18 cellular contexts compared by ENCODE assay signal in the genomic region with DNA sequence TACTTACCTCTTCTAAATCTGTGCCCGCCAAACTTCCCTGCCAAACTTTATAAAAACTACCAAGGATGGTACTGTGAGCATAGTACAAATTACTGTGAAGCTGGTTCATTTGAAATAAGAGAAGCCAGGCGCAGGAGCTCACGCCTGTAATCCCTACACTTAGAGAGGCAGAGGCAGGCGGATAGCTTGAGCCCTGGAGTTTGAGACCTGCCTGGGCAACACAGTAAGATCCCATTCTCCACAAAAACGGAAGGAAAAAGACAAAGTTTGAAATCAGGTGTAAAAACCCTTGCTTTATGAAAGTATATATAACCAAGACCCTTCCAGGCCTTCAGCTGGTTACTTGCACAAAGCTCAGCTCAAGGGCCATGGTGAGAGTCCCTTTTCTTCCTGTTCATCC. TPM values are rescaled to one million over a fixed set of nuclear protein-coding genes. Genes with fewer than 3 reads are reported as not detected.
DNase-seq lines count a peak whose midpoint lies in the region; ATAC-seq and TF ChIP-seq lines count a peak whose summit lies in the region.
"Had no signal": no experiment of that assay in that cellular context is flagged by ENCODE, and none has a peak within 500 bp of the region (broad histone marks: within the 10 kb centered on the region; RNA-seq: fewer than 3 reads in every experiment).

No MANE protein-coding gene starts in this region.

- intact Hi-C loops in MCF 10A (cut with micrococcal nuclease) (loop anchor here (5.0 kb wide), 1 partner anchor 147 kb away; the partner anchor contains the start of gene SAP130), breast epithelium (cut with DNase I; ENCODE audit: low total_unique reads) (no loop called here), esophagus muscularis mucosa (cut with DNase I) (loop anchor here (10.0 kb wide), 1 partner anchor 215 kb away; the partner anchor contains the start of gene UGGT1)
- intact Hi-C loops in CD4-positive, alpha-beta memory T cell (cut with micrococcal nuclease): loop anchor here (5.0 kb wide), 1 partner anchor 352 kb away; no protein-coding TSS in a partner anchor

- no peaks in the 10 kb centered on the region for H3K9me3 Mint-ChIP-seq in MCF 10A (ENCODE audit: unreplicated experiment)
- H3K9me3 Mint-ChIP-seq in CD4-positive, alpha-beta memory T cell: peaks cover 0 to under 1% (median 0%) of the 10 kb centered on the region in 8 donors
- H3K9me3 Mint-ChIP-seq in WTC11: no peaks in the 10 kb centered on the region
- no peaks in the 10 kb centered on the region for H3K9me3 Mint-ChIP-seq in neural crest cell
- H3K9me3 Mint-ChIP-seq: CD8-positive, alpha-beta memory T cell; H9; HFFc6 had no signal

- no peak for DNase-seq in MCF 10A (ENCODE audit: unreplicated experiment)
- DNase-seq in breast epithelium (ENCODE audit: low spot score in 2 of 2): no peak
- DNase-seq in CD4-positive, alpha-beta memory T cell: no peak
- no peak for DNase-seq in WTC11 (ENCODE audit: low spot score)
- DNase-seq in neural crest cell (ENCODE audit: low read depth, low spot score): no peak
- DNase-seq in esophagus muscularis mucosa (ENCODE audit: extremely low spot score): no peak
- DNase-seq in H4 (ENCODE audit: low spot score): no peak
- no peak for DNase-seq in NCI-H2227 treated with DMSO at 0.1 percent for 48 hours (lab: John Stamatoyannopoulos, UW)
- DNase-seq: C1 segment of cervical spinal cord; CD8-positive, alpha-beta memory T cell; DMS 273 treated with DMSO at 0.1 percent for 48 hours; DMS79; EL; GDM1; GM23248; H9; HFFc6 had no signal

- TF ChIP-seq POLR2A in breast epithelium (IDR thresholded peaks at IDR 0.05): no peak
- no peak for TF ChIP-seq POLR2A in esophagus muscularis mucosa (IDR thresholded peaks at IDR 0.05; ENCODE audit: low read depth)

- CTCF ChIA-PET in MCF 10A (lab: Yijun Ruan, JAX) (interaction anchor here (0.6 to 0.7 kb wide), 2 partner anchors 12 to 207 kb away, joined by 3 read pairs; no protein-coding TSS in a partner anchor), WTC11 (lab: Charles Lee) (no interaction called here)
- CTCF ChIA-PET in CD4-positive, alpha-beta memory T cell (lab: Charles Lee; ENCODE audit: partially characterized antibody): interaction anchor here (1.0 kb wide), 1 partner anchor 22 kb away, joined by 3 read pairs; the partner anchor contains the start of gene POLR2D

- no peaks in the 10 kb centered on the region for H3K4me1 ChIP-seq in breast epithelium
- H3K4me1 ChIP-seq in CD4-positive, alpha-beta memory T cell (ENCODE audit: insufficient read depth, low read length): peaks cover 19% of the 10 kb centered on the region
- H3K4me1 ChIP-seq in esophagus muscularis mucosa: peaks cover 37 to 93% (median 73%) of the 10 kb centered on the region in 4 donors

- H3K9me3 ChIP-seq in breast epithelium (no peaks in the 10 kb centered on the region), esophagus muscularis mucosa (no peaks in the 10 kb centered on the region)
- H3K9me3 ChIP-seq in CD4-positive, alpha-beta memory T cell (ENCODE audit: control insufficient read depth in 1 of 2, low read length in 2 of 2): no peaks in the 10 kb centered on the region

- H3K27ac Mint-ChIP-seq in MCF 10A (ENCODE audit: low read depth, unreplicated experiment) (peak overlapping the region; percentile 16), WTC11 (no peak overlapping the region), neural crest cell (ENCODE audit: unreplicated experiment) (peak overlapping the region; percentile 21)
- peak overlapping the region in 4 of 7 donors; percentile 12 to 80 (median 47) for H3K27ac Mint-ChIP-seq in CD4-positive, alpha-beta memory T cell
- H3K27ac Mint-ChIP-seq: HFFc6 had no signal

- TF ChIP-seq EP300 in esophagus muscularis mucosa (IDR thresholded peaks at IDR 0.05): no peak

- ATAC-seq in WTC11: no peak
- ATAC-seq: GM12878 had no signal

- WGBS in esophagus muscularis mucosa: 93% methylated on average over 5 of the region's 5 CpGs

- H3K27me3 ChIP-seq in breast epithelium (no peaks in the 10 kb centered on the region), esophagus muscularis mucosa (no peaks in the 10 kb centered on the region)
- no peaks in the 10 kb centered on the region for H3K27me3 ChIP-seq in CD4-positive, alpha-beta memory T cell (ENCODE audit: insufficient read depth, low read length)

- H3K27me3 Mint-ChIP-seq in MCF 10A (ENCODE audit: insufficient read depth, unreplicated experiment) (no peaks in the 10 kb centered on the region), WTC11 (ENCODE audit: low read depth) (no peaks in the 10 kb centered on the region), neural crest cell (ENCODE audit: low read depth) (no peaks in the 10 kb centered on the region)
- H3K27me3 Mint-ChIP-seq in CD4-positive, alpha-beta memory T cell: no peaks in the 10 kb centered on the region
- H3K27me3 Mint-ChIP-seq: CD8-positive, alpha-beta memory T cell had no signal

- H3K27ac ChIP-seq in breast epithelium: no peak overlapping the region
- no peak overlapping the region for H3K27ac ChIP-seq in CD4-positive, alpha-beta memory T cell (ENCODE audit: low read depth, low read length)
- H3K27ac ChIP-seq in esophagus muscularis mucosa (replicated peaks in 1 of 4): no peak overlapping the region
- H3K27ac ChIP-seq: GM23248 had no signal

- TF ChIP-seq CTCF in MCF 10A (IDR thresholded peaks at IDR 0.05; ENCODE audit: unreplicated experiment): no peak
- no peak for TF ChIP-seq CTCF in breast epithelium (IDR thresholded peaks at IDR 0.05)
- TF ChIP-seq CTCF in WTC11 (IDR thresholded peaks at IDR 0.05): no peak
- TF ChIP-seq CTCF in neural crest cell (conservative IDR thresholded peaks at IDR 0.05): no peak
- TF ChIP-seq CTCF in esophagus muscularis mucosa (IDR thresholded peaks at IDR 0.05): no peak

- H3K4me1 Mint-ChIP-seq in MCF 10A (ENCODE audit: insufficient read depth, unreplicated experiment) (peaks cover 12% of the 10 kb centered on the region), WTC11 (peaks cover 20% of the 10 kb centered on the region), neural crest cell (peaks cover 26% of the 10 kb centered on the region)
- peaks cover 47 to 86% (median 68%) of the 10 kb centered on the region in 4 donors for H3K4me1 Mint-ChIP-seq in CD4-positive, alpha-beta memory T cell

- H3K4me3 ChIP-seq in breast epithelium (no peak overlapping the region), esophagus muscularis mucosa (no peak overlapping the region)
- H3K4me3 ChIP-seq in CD4-positive, alpha-beta memory T cell (ENCODE audit: low read length in 2 of 2): no peak overlapping the region
- H3K4me3 ChIP-seq: GM12878, GM23248 had no signal

- BruUV-seq in MCF 10A (replicated peaks; lab: Mats Ljungman, UMichigan): no TSS peak

- H3K36me3 ChIP-seq in breast epithelium (no peaks in the 10 kb centered on the region), esophagus muscularis mucosa (peaks cover 0 to 50% (median 20%) of the 10 kb centered on the region in 4 donors)
- no peaks in the 10 kb centered on the region for H3K36me3 ChIP-seq in CD4-positive, alpha-beta memory T cell (ENCODE audit: insufficient read depth, low read length)

- POLR2A ChIA-PET in MCF 10A (lab: Yijun Ruan, JAX) (interaction anchor here (3.0 kb wide), 1 partner anchor 20 kb away, joined by 14 read pairs; no protein-coding TSS in a partner anchor), WTC11 (lab: Charles Lee) (interaction anchor here (0.5 kb wide), 1 partner anchor 21 kb away, joined by 4 read pairs; no protein-coding TSS in a partner anchor)
- POLR2A ChIA-PET in CD4-positive, alpha-beta memory T cell (lab: Charles Lee; ENCODE audit: partially characterized antibody): no interaction called here

- H3K4me3 Mint-ChIP-seq in MCF 10A (ENCODE audit: unreplicated experiment) (no peak overlapping the region), WTC11 (no peak overlapping the region), neural crest cell (peak overlapping the region; percentile 41)
- no peak overlapping the region for H3K4me3 Mint-ChIP-seq in CD4-positive, alpha-beta memory T cell
- H3K4me3 Mint-ChIP-seq: H9, HFFc6 had no signal

- H3K36me3 Mint-ChIP-seq in MCF 10A (ENCODE audit: insufficient read depth, unreplicated experiment) (peaks cover 56% of the 10 kb centered on the region), WTC11 (peaks cover 22% of the 10 kb centered on the region), neural crest cell (ENCODE audit: low read depth) (peaks cover 2% of the 10 kb centered on the region)
- peaks cover 3 to 43% of the 10 kb centered on the region in 2 donors for H3K36me3 Mint-ChIP-seq in CD4-positive, alpha-beta memory T cell

TF ChIP-seq in WTC11, 78 proteins besides CTCF, POLR2A, EP300 and RAD21:
- no peak for TF ChIP-seq ZNF219 (CRISPR knock-in tag; IDR thresholded peaks at IDR 0.05; ENCODE audit: borderline replicate concordance)
- peak; percentile 66; the same call in 1 of the 2 replicates for TF ChIP-seq ZNF121 (CRISPR knock-in tag; IDR thresholded peaks at IDR 0.05)

RNA-seq across cellular contexts. Expression of gene AMMECR1L, which starts 5.9 kb away (rescaled TPM):
- total RNA-seq in MCF 10A (2022) (31.1 and 32.6 TPM in 2 replicates), breast epithelium (10 to 100 TPM; 14.4 to 16.4 (median 15.0) TPM), WTC11 (2021) (17.9 to 18.1 TPM (median 18.1 TPM) in 3 replicates), neural crest cell (25.3 and 27.0 TPM in 2 replicates), esophagus muscularis mucosa (10 to 100 TPM; 10.4 to 13.2 (median 11.4) TPM)
- 10 to 100 TPM; 17.4 to 18.7 TPM for total RNA-seq in CD4-positive, alpha-beta memory T cell
- 1 to 10 TPM; 3.3 to 9.9 TPM for polyA plus RNA-seq in CD4-positive, alpha-beta memory T cell
- 11.8 and 13.9 TPM in 2 replicates for total RNA-seq in H4 (2014; rRNA removed; shearing (Covaris generic))

RNA-seq across cellular contexts. Expression of gene POLR2D, which starts 21.9 kb away (rescaled TPM):
- total RNA-seq in MCF 10A (2022) (31.0 and 34.3 TPM in 2 replicates), breast epithelium (10 to 100 TPM in 2 of 3 donors, 1 to 10 TPM in 1; 8.3 to 16.1 (median 12.0) TPM), WTC11 (2021) (74.8 to 76.8 TPM (median 75.4 TPM) in 3 replicates), neural crest cell (83.1 and 84.5 TPM in 2 replicates), esophagus muscularis mucosa (10 to 100 TPM; 13.7 to 18.5 (median 14.7) TPM)
- total RNA-seq in CD4-positive, alpha-beta memory T cell: 10 to 100 TPM; 29.4 to 30.7 TPM
- 10 to 100 TPM; 33.1 to 44.9 TPM for polyA plus RNA-seq in CD4-positive, alpha-beta memory T cell
- 21.2 and 23.8 TPM in 2 replicates for total RNA-seq in H4 (2014; rRNA removed; shearing (Covaris generic))
